ENCODE assay signal across 32 cellular contexts in the genomic region with DNA sequence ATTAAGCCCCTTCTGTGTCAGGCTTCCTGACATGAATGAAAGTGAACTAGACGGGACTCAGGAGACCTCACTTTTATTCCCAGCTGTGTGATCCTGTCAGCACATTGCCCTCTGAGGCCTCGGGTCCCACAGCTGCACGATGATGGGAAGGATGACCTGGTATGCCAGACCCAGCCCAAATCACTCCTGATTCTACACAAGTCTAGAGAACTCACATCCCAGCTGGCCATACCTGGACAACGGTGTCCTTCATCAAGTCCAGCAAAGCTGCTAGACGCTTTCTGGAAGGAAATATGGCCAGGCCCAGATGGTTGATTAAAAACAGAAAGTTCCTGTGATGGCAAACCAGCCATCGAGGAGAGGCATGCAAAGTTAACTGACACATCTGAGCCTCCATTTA.
"Had no signal": no experiment of that assay in that cellular context is flagged by ENCODE, and none has a peak within 500 bp of the region (broad histone marks: within the 10 kb centered on the region; RNA-seq: fewer than 3 reads in every experiment).

No MANE protein-coding gene starts in this region.

- H3K36me3 ChIP-seq: adrenal gland, gastrocnemius medialis, WERI-Rb-1 had no signal

- H3K4me1 Mint-ChIP-seq: activated B cell treated with CpG ODN at 0.5 μM for 24 hours; activated naive CD4-positive, alpha-beta T cell treated with anti-CD3 and anti-CD28 coated beads, Interleukin-2, amount 50 U/mL, for 24 hours; activated naive CD8-positive, alpha-beta T cell treated with anti-CD3 and anti-CD28 coated beads for 36 hours; activated naive CD8-positive, alpha-beta T cell treated with anti-CD3 and anti-CD28 coated beads, Interleukin-2, amount 50 U/mL, for 24 hours; endodermal cell; T-helper 17 cell had no signal

- DNase-seq: activated B cell treated with CpG ODN at 0.5 μM for 24 hours; activated CD4-positive, alpha-beta T cell treated with anti-CD3 and anti-CD28 coated beads for 48 hours; activated CD4-positive, alpha-beta T cell treated with anti-CD3 and anti-CD28 coated beads, Interleukin-2, amount 50 U/mL, for 1 hour; activated CD4-positive, alpha-beta T cell treated with anti-CD3 and anti-CD28 coated beads, Interleukin-2, amount 50 U/mL, for 48 hours; activated CD8-positive, alpha-beta T cell treated with anti-CD3 and anti-CD28 coated beads for 36 hours; activated naive CD4-positive, alpha-beta T cell treated with anti-CD3 and anti-CD28 coated beads for 36 hours; activated naive CD8-positive, alpha-beta T cell treated with anti-CD3 and anti-CD28 coated beads for 36 hours; activated naive CD8-positive, alpha-beta T cell treated with anti-CD3 and anti-CD28 coated beads, Interleukin-2, amount 50 U/mL, for 24 hours; activated T-cell treated with anti-CD3 and anti-CD28 coated beads, Interleukin-2, amount 50 U/mL, for 1 hour; activated T-cell treated with anti-CD3 and anti-CD28 coated beads, Interleukin-2, amount 50 U/mL, for 48 hours; amygdala; aorta; body of pancreas; caudate nucleus; effector memory CD4-positive, alpha-beta T cell; endodermal cell; foreskin keratinocyte; gastrocnemius medialis; glutamatergic neuron; T-helper 1 cell; T-helper 17 cell; T1000; WERI-Rb-1 had no signal

- ATAC-seq: activated CD4-positive, CD25-positive, alpha-beta regulatory T cell treated with anti-CD3 and anti-CD28 coated beads, Interleukin-2, amount 50 U/mL, for 24 hours; activated CD8-positive, alpha-beta T cell treated with anti-CD3 and anti-CD28 coated beads for 36 hours; activated naive CD8-positive, alpha-beta T cell treated with anti-CD3 and anti-CD28 coated beads, Interleukin-2, amount 50 U/mL, for 24 hours; body of pancreas; esophagus mucosa; foreskin keratinocyte; gastrocnemius medialis; T-helper 17 cell had no signal

- H3K36me3 Mint-ChIP-seq: activated naive CD4-positive, alpha-beta T cell treated with anti-CD3 and anti-CD28 coated beads, Interleukin-2, amount 50 U/mL, for 24 hours; activated naive CD8-positive, alpha-beta T cell treated with anti-CD3 and anti-CD28 coated beads for 36 hours had no signal

- H3K4me3 ChIP-seq: adrenal gland, body of pancreas, dorsolateral prefrontal cortex, gastrocnemius medialis had no signal

- H3K27ac ChIP-seq: adrenal gland, body of pancreas, foreskin keratinocyte, gastrocnemius medialis, WERI-Rb-1 had no signal

- H3K4me1 ChIP-seq: adrenal gland, body of pancreas, foreskin keratinocyte, gastrocnemius medialis had no signal

- H3K9me3 Mint-ChIP-seq: activated CD8-positive, alpha-beta T cell treated with anti-CD3 and anti-CD28 coated beads for 36 hours; activated naive CD4-positive, alpha-beta T cell treated with anti-CD3 and anti-CD28 coated beads for 36 hours; activated naive CD4-positive, alpha-beta T cell treated with anti-CD3 and anti-CD28 coated beads, Interleukin-2, amount 50 U/mL, for 24 hours; activated naive CD8-positive, alpha-beta T cell treated with anti-CD3 and anti-CD28 coated beads for 36 hours; activated T-helper 2 cell treated with anti-CD3 and anti-CD28 coated beads, Interferon-gamma antibody, Interleukin-2, Interleukin-4, amounts not matched to agents 10 μg/mL and 5 μg/mL and 100 μg/mL, durations not matched to agents 14 hours and 24 hours and 36 hours; dendritic cell treated with granulocyte-macrophage colony-stimulating factor and Interleukin-4, amounts not matched to agents 40 ng/mL and 50 ng/mL, for 4 days; endodermal cell; T-helper 2 cell treated with Interferon-gamma antibody and Interleukin-4, amounts not matched to agents 5 μg/mL and 100 μg/mL, for 36 hours had no signal

- H3K27me3 ChIP-seq: adrenal gland, body of pancreas, dorsolateral prefrontal cortex, gastrocnemius medialis had no signal

- H3K27ac Mint-ChIP-seq: activated B cell treated with CpG ODN at 0.5 μM for 24 hours; activated CD8-positive, alpha-beta T cell treated with anti-CD3 and anti-CD28 coated beads for 36 hours; activated naive CD4-positive, alpha-beta T cell treated with anti-CD3 and anti-CD28 coated beads for 36 hours; activated naive CD4-positive, alpha-beta T cell treated with anti-CD3 and anti-CD28 coated beads, Interleukin-2, amount 50 U/mL, for 24 hours; activated naive CD8-positive, alpha-beta T cell treated with anti-CD3 and anti-CD28 coated beads for 36 hours; activated naive CD8-positive, alpha-beta T cell treated with anti-CD3 and anti-CD28 coated beads, Interleukin-2, amount 50 U/mL, for 24 hours; activated T-helper 1 cell treated with anti-CD3 and anti-CD28 coated beads, Interleukin-12 subunit alpha, Interleukin-12 subunit beta, Interleukin-2, Interleukin-4 antibody, amounts not matched to agents 30 ng/mL and 10 ng/mL and 1 ng/mL, durations not matched to agents 14 hours and 24 hours and 36 hours; activated T-helper 2 cell treated with anti-CD3 and anti-CD28 coated beads, Interferon-gamma antibody, Interleukin-2, Interleukin-4, amounts not matched to agents 10 μg/mL and 5 μg/mL and 100 μg/mL, durations not matched to agents 14 hours and 24 hours and 36 hours; dendritic cell treated with granulocyte-macrophage colony-stimulating factor and Interleukin-4, amounts not matched to agents 40 ng/mL and 50 ng/mL, for 4 days; endodermal cell; T-helper 17 cell; T-helper 2 cell treated with Interferon-gamma antibody and Interleukin-4, amounts not matched to agents 5 μg/mL and 100 μg/mL, for 36 hours had no signal

- H3K27me3 Mint-ChIP-seq: activated CD8-positive, alpha-beta T cell treated with anti-CD3 and anti-CD28 coated beads for 36 hours had no signal

- H3K4me3 Mint-ChIP-seq: activated B cell treated with CpG ODN at 0.5 μM for 24 hours; activated CD8-positive, alpha-beta T cell treated with anti-CD3 and anti-CD28 coated beads for 36 hours; activated naive CD4-positive, alpha-beta T cell treated with anti-CD3 and anti-CD28 coated beads for 36 hours; activated naive CD4-positive, alpha-beta T cell treated with anti-CD3 and anti-CD28 coated beads, Interleukin-2, amount 50 U/mL, for 24 hours; activated naive CD8-positive, alpha-beta T cell treated with anti-CD3 and anti-CD28 coated beads for 36 hours; activated naive CD8-positive, alpha-beta T cell treated with anti-CD3 and anti-CD28 coated beads, Interleukin-2, amount 50 U/mL, for 24 hours; activated T-helper 1 cell treated with anti-CD3 and anti-CD28 coated beads, Interleukin-12 subunit alpha, Interleukin-12 subunit beta, Interleukin-2, Interleukin-4 antibody, amounts not matched to agents 30 ng/mL and 10 ng/mL and 1 ng/mL, durations not matched to agents 14 hours and 24 hours and 36 hours; dendritic cell treated with granulocyte-macrophage colony-stimulating factor and Interleukin-4, amounts not matched to agents 40 ng/mL and 50 ng/mL, for 4 days; endodermal cell; T-helper 17 cell; T-helper 2 cell treated with Interferon-gamma antibody and Interleukin-4, amounts not matched to agents 5 μg/mL and 100 μg/mL, for 36 hours had no signal

- H3K9me3 ChIP-seq: adrenal gland, body of pancreas, gastrocnemius medialis had no signal
